Comparison of ENCODE assay signal across 8 cellular contexts in the genomic region with DNA sequence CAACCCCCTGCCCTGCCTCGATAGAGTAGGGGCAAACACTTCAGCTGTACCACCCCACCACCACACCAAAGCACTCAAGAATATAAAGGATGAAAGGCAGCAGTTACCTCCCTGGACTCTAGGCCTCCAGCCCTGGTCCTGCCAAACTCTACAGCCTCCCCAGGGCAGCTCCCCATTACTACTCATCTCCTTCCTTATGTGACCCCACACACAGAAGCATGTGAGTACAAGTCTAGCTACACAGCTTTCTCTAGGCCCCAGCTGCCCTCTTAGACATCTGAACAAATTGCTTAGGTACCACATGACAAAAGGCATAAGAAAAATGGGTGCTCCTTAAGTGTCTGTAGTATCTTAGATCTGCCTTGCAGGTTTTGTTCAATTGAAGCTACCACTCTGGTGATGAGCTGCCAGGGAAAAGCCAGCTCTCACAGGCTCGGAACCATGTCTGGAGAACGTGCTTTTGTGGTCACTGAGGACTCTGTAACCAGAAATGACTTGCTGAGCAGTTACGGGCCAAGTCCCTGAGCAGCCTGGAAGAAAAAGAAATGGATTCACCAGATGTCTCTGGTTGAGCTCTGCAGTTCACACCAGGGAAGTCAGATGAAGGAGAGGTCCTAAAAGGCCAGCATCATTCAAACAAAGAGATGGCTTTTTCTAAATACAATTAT. TPM values are rescaled to one million over a fixed set of nuclear protein-coding genes. Genes with fewer than 3 reads are reported as not detected.
A peak's percentile ranks its signal among the peaks of the same experiment; 100 is the strongest.
DNase-seq lines count a peak whose midpoint lies in the region; ATAC-seq and TF ChIP-seq lines count a peak whose summit lies in the region.

No MANE protein-coding gene starts in this region.

- no peaks in the 10 kb centered on the region for H3K9me3 Mint-ChIP-seq in activated T-cell treated with anti-CD3 and anti-CD28 coated beads, Interleukin-2, amount 50 U/mL, for 4 hours

- H3K36me3 ChIP-seq in duodenal mucosa (ENCODE audit: control insufficient read depth in 1 of 2, insufficient read depth in 2 of 2, low read length in 2 of 2) = no peaks in the 10 kb centered on the region
- H3K36me3 ChIP-seq in mucosa of stomach (ENCODE audit: control insufficient read depth, insufficient read depth, low read length) = no peaks in the 10 kb centered on the region
- no peaks in the 10 kb centered on the region for H3K36me3 ChIP-seq in upper lobe of left lung

- peaks cover 77% of the 10 kb centered on the region for H3K4me1 Mint-ChIP-seq in activated T-cell treated with anti-CD3 and anti-CD28 coated beads, Interleukin-2, amount 50 U/mL, for 4 hours (ENCODE audit: low read depth)

- H3K9ac ChIP-seq in duodenal mucosa (ENCODE audit: low read depth in 1 of 2, low read length in 2 of 2) (peak overlapping the region in 1 of 2 donors; percentile 38), mucosa of stomach (ENCODE audit: low read length) (peak overlapping the region; percentile 60)

- no peaks in the 10 kb centered on the region for H3K9me3 ChIP-seq in duodenal mucosa (ENCODE audit: control insufficient read depth in 1 of 2, low read length in 2 of 2)
- no peaks in the 10 kb centered on the region for H3K9me3 ChIP-seq in mucosa of stomach (ENCODE audit: control insufficient read depth, low read length)
- H3K9me3 ChIP-seq in upper lobe of left lung = no peaks in the 10 kb centered on the region

- TF ChIP-seq EP300 in upper lobe of left lung (IDR thresholded peaks at IDR 0.05) = no peak

- TF ChIP-seq CTCF in upper lobe of left lung (IDR thresholded peaks at IDR 0.05) = no peak

- 53 to 61% methylated on average over 4 of the region's 4 CpGs for WGBS in upper lobe of left lung, 2 donors

- no peak overlapping the region for H3K4me3 ChIP-seq in duodenal mucosa (ENCODE audit: low read depth in 1 of 2, low read length in 2 of 2)
- H3K4me3 ChIP-seq in mucosa of stomach (ENCODE audit: low read length) = no peak overlapping the region
- no peak overlapping the region for H3K4me3 ChIP-seq in upper lobe of left lung

- H3K27me3 ChIP-seq in duodenal mucosa (ENCODE audit: control insufficient read depth in 1 of 2, insufficient read depth in 2 of 2, low read length in 2 of 2) (no peaks in the 10 kb centered on the region), mucosa of stomach (ENCODE audit: control insufficient read depth, insufficient read depth, low read length) (no peaks in the 10 kb centered on the region), upper lobe of left lung (no peaks in the 10 kb centered on the region)

- H3K36me3 Mint-ChIP-seq in activated T-cell treated with anti-CD3 and anti-CD28 coated beads, Interleukin-2, amount 50 U/mL, for 4 hours (ENCODE audit: insufficient read depth) = no peaks in the 10 kb centered on the region

- no peak for TF ChIP-seq POLR2A in upper lobe of left lung (IDR thresholded peaks at IDR 0.05)

- peaks cover 44 to 48% of the 10 kb centered on the region in 2 donors for H3K4me1 ChIP-seq in duodenal mucosa (ENCODE audit: control insufficient read depth in 1 of 2, insufficient read depth in 2 of 2, low read length in 2 of 2)
- peaks cover 50% of the 10 kb centered on the region for H3K4me1 ChIP-seq in mucosa of stomach (ENCODE audit: control insufficient read depth, insufficient read depth, low read length)
- H3K4me1 ChIP-seq in upper lobe of left lung = peaks cover 54 to 65% (median 58%) of the 10 kb centered on the region in 4 donors

- no peak for ATAC-seq in activated T-cell treated with anti-CD3 and anti-CD28 coated beads, Interleukin-2, amount 50 U/mL, for 4 hours
- peak in 1 of 2 donors; percentile 19 for ATAC-seq in upper lobe of left lung (ENCODE audit: low FRiP score in 2 of 2)

- DNase-seq in activated T-cell treated with anti-CD3 and anti-CD28 coated beads, Interleukin-2, amount 50 U/mL, for 4 hours = no peak
- DNase-seq in activated T-cell treated with anti-CD3 and anti-CD28 coated beads for 4 hours (no peak), upper lobe of left lung (no peak), cerebellar cortex (ENCODE audit: low spot score) (no peak), NCI-H510A treated with DMSO at 0.1 percent for 48 hours (lab: John Stamatoyannopoulos, UW) (no peak), posterior vena cava (ENCODE audit: low spot score) (no peak)

- peak overlapping the region; percentile 24 for H3K4me3 Mint-ChIP-seq in activated T-cell treated with anti-CD3 and anti-CD28 coated beads, Interleukin-2, amount 50 U/mL, for 4 hours

- no peaks in the 10 kb centered on the region for H3K27me3 Mint-ChIP-seq in activated T-cell treated with anti-CD3 and anti-CD28 coated beads, Interleukin-2, amount 50 U/mL, for 4 hours (ENCODE audit: low read depth)

- H3K27ac ChIP-seq in duodenal mucosa (ENCODE audit: low read depth, low read length) (peak overlapping the region; percentile 76), upper lobe of left lung (peak overlapping the region; percentile 84 to 94 (median 88))

- intact Hi-C loops in posterior vena cava (cut with DNase I) = no loop called here

RNA-seq across cellular contexts. Expression of gene FMNL3, which starts 32.8 kb away (rescaled TPM):
- 10 to 100 TPM; 22.1 to 24.0 (median 23.6) TPM for total RNA-seq in activated T-cell treated with anti-CD3 and anti-CD28 coated beads, Interleukin-2, amount 50 U/mL, for 4 hours
- total RNA-seq in upper lobe of left lung (10 to 100 TPM; 13.0 to 46.7 (median 29.4) TPM), posterior vena cava (10 to 100 TPM; 16.6 to 27.9 TPM)

RNA-seq across cellular contexts. Expression of gene PRPF40B, which starts 51.1 kb away (rescaled TPM):
- total RNA-seq in activated T-cell treated with anti-CD3 and anti-CD28 coated beads, Interleukin-2, amount 50 U/mL, for 4 hours = 10 to 100 TPM in 2 of 3 donors, 1 to 10 TPM in 1; 8.0 to 10.9 (median 10.6) TPM
- total RNA-seq in upper lobe of left lung = 10 to 100 TPM; 10.8 to 63.9 (median 16.9) TPM
- total RNA-seq in posterior vena cava = 10 to 100 TPM; 16.2 to 20.7 TPM
